In the genomic region with DNA sequence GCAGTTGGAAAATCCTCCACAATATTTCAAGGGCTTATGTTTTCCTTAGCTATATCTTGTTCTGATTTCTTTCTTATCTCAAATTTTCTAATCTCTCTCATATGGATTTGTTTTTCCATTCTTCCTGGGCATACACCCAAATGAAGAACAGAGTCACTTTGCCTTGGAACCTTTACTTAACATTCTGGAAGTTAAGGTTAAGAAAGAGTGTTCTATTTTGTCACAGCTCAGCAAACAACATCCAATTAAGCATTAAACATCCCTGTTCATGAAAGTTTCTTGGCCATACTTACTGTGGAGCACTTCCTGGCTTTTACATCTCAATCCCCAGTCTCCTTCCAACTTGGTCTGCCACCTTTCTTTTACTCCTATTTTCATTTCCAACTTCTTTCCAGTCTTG, we compare ENCODE assay signal across 2 cellular contexts.
TF ChIP-seq lines count a peak whose summit lies in the region.

No MANE protein-coding gene starts in this region.

TF ChIP-seq in liver, 16 proteins besides CTCF, POLR2A, EP300 and RAD21:
- peak; percentile 18 for TF ChIP-seq SP1 (IDR thresholded peaks at IDR 0.05)
- TF ChIP-seq NR2F2 (IDR thresholded peaks at IDR 0.05) = peak; percentile 77
- TF ChIP-seq, protein P1, sequence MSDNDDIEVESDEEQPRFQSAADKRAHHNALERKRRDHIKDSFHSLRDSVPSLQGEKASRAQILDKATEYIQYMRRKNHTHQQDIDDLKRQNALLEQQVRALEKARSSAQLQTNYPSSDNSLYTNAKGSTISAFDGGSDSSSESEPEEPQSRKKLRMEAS (IDR thresholded peaks at IDR 0.05) = no peak

TF ChIP-seq in HepG2, 621 proteins besides CTCF, POLR2A, EP300 and RAD21:
- TF ChIP-seq, protein P2, sequence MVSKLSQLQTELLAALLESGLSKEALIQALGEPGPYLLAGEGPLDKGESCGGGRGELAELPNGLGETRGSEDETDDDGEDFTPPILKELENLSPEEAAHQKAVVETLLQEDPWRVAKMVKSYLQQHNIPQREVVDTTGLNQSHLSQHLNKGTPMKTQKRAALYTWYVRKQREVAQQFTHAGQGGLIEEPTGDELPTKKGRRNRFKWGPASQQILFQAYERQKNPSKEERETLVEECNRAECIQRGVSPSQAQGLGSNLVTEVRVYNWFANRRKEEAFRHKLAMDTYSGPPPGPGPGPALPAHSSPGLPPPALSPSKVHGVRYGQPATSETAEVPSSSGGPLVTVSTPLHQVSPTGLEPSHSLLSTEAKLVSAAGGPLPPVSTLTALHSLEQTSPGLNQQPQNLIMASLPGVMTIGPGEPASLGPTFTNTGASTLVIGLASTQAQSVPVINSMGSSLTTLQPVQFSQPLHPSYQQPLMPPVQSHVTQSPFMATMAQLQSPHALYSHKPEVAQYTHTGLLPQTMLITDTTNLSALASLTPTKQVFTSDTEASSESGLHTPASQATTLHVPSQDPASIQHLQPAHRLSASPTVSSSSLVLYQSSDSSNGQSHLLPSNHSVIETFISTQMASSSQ (IDR thresholded peaks at IDR 0.05; ENCODE audit: low read depth) = no peak
- TF ChIP-seq, protein P2 (CRISPR knock-in tag; IDR thresholded peaks at IDR 0.05; ENCODE audit: borderline replicate concordance) = no peak
- TF ChIP-seq PAX8 (CRISPR knock-in tag; IDR thresholded peaks at IDR 0.05; ENCODE audit: borderline replicate concordance) (no peak), ZNF331 (CRISPR knock-in tag; IDR thresholded peaks at IDR 0.05) (no peak), ZNF350 (CRISPR knock-in tag; IDR thresholded peaks at IDR 0.05; ENCODE audit: borderline replicate concordance, low read depth) (no peak), MIER3 (CRISPR knock-in tag; IDR thresholded peaks at IDR 0.05; ENCODE audit: borderline replicate concordance) (no peak), ZNF101 (CRISPR knock-in tag; IDR thresholded peaks at IDR 0.05; ENCODE audit: borderline replicate concordance, low read depth) (no peak), TBL1XR1 (IDR thresholded peaks at IDR 0.05; ENCODE audit: borderline replicate concordance, low read length, partially characterized antibody) (no peak), PRMT3 (CRISPR knock-in tag; IDR thresholded peaks at IDR 0.05; ENCODE audit: borderline replicate concordance, low read depth) (no peak), ZC3H13 (CRISPR knock-in tag; IDR thresholded peaks at IDR 0.05) (no peak), HMG20A (CRISPR knock-in tag; IDR thresholded peaks at IDR 0.05; ENCODE audit: borderline replicate concordance) (no peak), ZNF83 (CRISPR knock-in tag; IDR thresholded peaks at IDR 0.05; ENCODE audit: borderline replicate concordance) (no peak)
- TF ChIP-seq, protein P3, sequence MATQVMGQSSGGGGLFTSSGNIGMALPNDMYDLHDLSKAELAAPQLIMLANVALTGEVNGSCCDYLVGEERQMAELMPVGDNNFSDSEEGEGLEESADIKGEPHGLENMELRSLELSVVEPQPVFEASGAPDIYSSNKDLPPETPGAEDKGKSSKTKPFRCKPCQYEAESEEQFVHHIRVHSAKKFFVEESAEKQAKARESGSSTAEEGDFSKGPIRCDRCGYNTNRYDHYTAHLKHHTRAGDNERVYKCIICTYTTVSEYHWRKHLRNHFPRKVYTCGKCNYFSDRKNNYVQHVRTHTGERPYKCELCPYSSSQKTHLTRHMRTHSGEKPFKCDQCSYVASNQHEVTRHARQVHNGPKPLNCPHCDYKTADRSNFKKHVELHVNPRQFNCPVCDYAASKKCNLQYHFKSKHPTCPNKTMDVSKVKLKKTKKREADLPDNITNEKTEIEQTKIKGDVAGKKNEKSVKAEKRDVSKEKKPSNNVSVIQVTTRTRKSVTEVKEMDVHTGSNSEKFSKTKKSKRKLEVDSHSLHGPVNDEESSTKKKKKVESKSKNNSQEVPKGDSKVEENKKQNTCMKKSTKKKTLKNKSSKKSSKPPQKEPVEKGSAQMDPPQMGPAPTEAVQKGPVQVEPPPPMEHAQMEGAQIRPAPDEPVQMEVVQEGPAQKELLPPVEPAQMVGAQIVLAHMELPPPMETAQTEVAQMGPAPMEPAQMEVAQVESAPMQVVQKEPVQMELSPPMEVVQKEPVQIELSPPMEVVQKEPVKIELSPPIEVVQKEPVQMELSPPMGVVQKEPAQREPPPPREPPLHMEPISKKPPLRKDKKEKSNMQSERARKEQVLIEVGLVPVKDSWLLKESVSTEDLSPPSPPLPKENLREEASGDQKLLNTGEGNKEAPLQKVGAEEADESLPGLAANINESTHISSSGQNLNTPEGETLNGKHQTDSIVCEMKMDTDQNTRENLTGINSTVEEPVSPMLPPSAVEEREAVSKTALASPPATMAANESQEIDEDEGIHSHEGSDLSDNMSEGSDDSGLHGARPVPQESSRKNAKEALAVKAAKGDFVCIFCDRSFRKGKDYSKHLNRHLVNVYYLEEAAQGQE (IDR thresholded peaks at IDR 0.05; ENCODE audit: borderline replicate concordance in 1 of 2, low read depth in 1 of 2, low read length in 2 of 2) = no peak
- TF ChIP-seq, protein P4, sequence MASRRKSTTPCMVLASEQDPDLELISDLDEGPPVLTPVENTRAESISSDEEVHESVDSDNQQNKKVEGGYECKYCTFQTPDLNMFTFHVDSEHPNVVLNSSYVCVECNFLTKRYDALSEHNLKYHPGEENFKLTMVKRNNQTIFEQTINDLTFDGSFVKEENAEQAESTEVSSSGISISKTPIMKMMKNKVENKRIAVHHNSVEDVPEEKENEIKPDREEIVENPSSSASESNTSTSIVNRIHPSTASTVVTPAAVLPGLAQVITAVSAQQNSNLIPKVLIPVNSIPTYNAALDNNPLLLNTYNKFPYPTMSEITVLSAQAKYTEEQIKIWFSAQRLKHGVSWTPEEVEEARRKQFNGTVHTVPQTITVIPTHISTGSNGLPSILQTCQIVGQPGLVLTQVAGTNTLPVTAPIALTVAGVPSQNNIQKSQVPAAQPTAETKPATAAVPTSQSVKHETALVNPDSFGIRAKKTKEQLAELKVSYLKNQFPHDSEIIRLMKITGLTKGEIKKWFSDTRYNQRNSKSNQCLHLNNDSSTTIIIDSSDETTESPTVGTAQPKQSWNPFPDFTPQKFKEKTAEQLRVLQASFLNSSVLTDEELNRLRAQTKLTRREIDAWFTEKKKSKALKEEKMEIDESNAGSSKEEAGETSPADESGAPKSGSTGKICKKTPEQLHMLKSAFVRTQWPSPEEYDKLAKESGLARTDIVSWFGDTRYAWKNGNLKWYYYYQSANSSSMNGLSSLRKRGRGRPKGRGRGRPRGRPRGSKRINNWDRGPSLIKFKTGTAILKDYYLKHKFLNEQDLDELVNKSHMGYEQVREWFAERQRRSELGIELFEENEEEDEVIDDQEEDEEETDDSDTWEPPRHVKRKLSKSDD (CRISPR knock-in tag; IDR thresholded peaks at IDR 0.05; ENCODE audit: low read depth) = no peak
- TF ChIP-seq, protein P5, sequence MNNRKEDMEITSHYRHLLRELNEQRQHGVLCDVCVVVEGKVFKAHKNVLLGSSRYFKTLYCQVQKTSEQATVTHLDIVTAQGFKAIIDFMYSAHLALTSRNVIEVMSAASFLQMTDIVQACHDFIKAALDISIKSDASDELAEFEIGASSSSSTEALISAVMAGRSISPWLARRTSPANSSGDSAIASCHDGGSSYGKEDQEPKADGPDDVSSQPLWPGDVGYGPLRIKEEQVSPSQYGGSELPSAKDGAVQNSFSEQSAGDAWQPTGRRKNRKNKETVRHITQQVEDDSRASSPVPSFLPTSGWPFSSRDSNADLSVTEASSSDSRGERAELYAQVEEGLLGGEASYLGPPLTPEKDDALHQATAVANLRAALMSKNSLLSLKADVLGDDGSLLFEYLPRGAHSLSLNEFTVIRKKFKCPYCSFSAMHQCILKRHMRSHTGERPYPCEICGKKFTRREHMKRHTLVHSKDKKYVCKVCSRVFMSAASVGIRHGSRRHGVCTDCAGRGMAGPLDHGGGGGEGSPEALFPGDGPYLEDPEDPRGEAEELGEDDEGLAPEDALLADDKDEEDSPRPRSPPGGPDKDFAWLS (CRISPR knock-in tag; IDR thresholded peaks at IDR 0.05; ENCODE audit: borderline replicate concordance) = no peak
TF ChIP-seq in HepG2: peak in this region for 0.
